Comparison of ENCODE assay signal across 23 cellular contexts in genomic region chr6:112193535-112194051, GRCh38.
A peak's percentile ranks its signal among the peaks of the same experiment; 100 is the strongest.
DNase-seq lines count a peak whose midpoint lies in the region; ATAC-seq and TF ChIP-seq lines count a peak whose summit lies in the region.
"Had no signal": no experiment of that assay in that cellular context is flagged by ENCODE, and none has a peak within 500 bp of the region (broad histone marks: within the 10 kb centered on the region; RNA-seq: fewer than 3 reads in every experiment).

No MANE protein-coding gene starts in this region.

- intact Hi-C loops in left ventricle myocardium inferior (cut with micrococcal nuclease), result no loop called here
- intact Hi-C loops in left cardiac atrium (cut with DNase I), result no loop called here
- intact Hi-C loops in sciatic nerve (cut with DNase I), result no loop called here

- no peak overlapping the region for H3K4me3 ChIP-seq in left ventricle myocardium inferior
- H3K4me3 ChIP-seq in gastroesophageal sphincter, result no peak overlapping the region
- H3K4me3 ChIP-seq: A549, GM23248, HAP-1 had no signal

- H3K9me3 ChIP-seq in left ventricle myocardium inferior (replicated peaks), result no peaks in the 10 kb centered on the region
- H3K9me3 ChIP-seq in gastroesophageal sphincter, result no peaks in the 10 kb centered on the region
- H3K9me3 ChIP-seq: A549, BE2C, HAP-1 had no signal

- TF ChIP-seq POLR2A in gastroesophageal sphincter (IDR thresholded peaks at IDR 0.05), result no peak

- no peak for DNase-seq in left ventricle myocardium inferior
- DNase-seq in left cardiac atrium, result no peak
- no peak for DNase-seq in sciatic nerve (ENCODE audit: low spot score)
- no peak for DNase-seq in T-helper 2 cell
- no peak for DNase-seq in 8988T
- DNase-seq: BE2C, COR-L47, DMS 273 treated with DMSO at 0.1 percent for 48 hours, DMS79 treated with DMSO at 0.1 percent for 48 hours, GM23248, KG1, NCI-H1092 treated with DMSO at 0.1 percent for 48 hours, NCI-H1436 treated with DMSO at 0.1 percent for 48 hours, NCI-H1930, NCI-H2227 treated with DMSO at 0.1 percent for 48 hours, NCI-H510A treated with DMSO at 0.1 percent for 48 hours, NCI-H748 treated with DMSO at 0.1 percent for 48 hours had no signal

- H3K27me3 ChIP-seq in left ventricle myocardium inferior (ENCODE audit: low read depth) (no peaks in the 10 kb centered on the region), gastroesophageal sphincter (no peaks in the 10 kb centered on the region)
- H3K27me3 ChIP-seq: BE2C had no signal

- H3K4me1 ChIP-seq in left ventricle myocardium inferior, result peaks cover 73% of the 10 kb centered on the region
- peaks cover 12 to 90% (median 24%) of the 10 kb centered on the region in 3 donors for H3K4me1 ChIP-seq in gastroesophageal sphincter
- H3K4me1 ChIP-seq: A549, HAP-1 had no signal

- TF ChIP-seq CTCF in left ventricle myocardium inferior (IDR thresholded peaks at IDR 0.05; ENCODE audit: borderline replicate concordance), result no peak
- no peak for TF ChIP-seq CTCF in gastroesophageal sphincter (IDR thresholded peaks at IDR 0.05)

- 25 to 92% methylated on average over 1 of the region's 1 CpG for WGBS in gastroesophageal sphincter (ENCODE audit: low coverage in 1 of 2), 2 donors

- H3K27ac ChIP-seq in left ventricle myocardium inferior (replicated peaks) (peak overlapping the region; percentile 59), gastroesophageal sphincter (peak overlapping the region in 3 of 4 donors; percentile 41 to 78 (median 75))
- H3K27ac ChIP-seq: A549, GM23248 had no signal

- no peak for TF ChIP-seq EP300 in gastroesophageal sphincter (IDR thresholded peaks at IDR 0.05)

- peaks cover 48% of the 10 kb centered on the region for H3K36me3 ChIP-seq in left ventricle myocardium inferior
- H3K36me3 ChIP-seq in gastroesophageal sphincter, result peaks cover 0 to 54% of the 10 kb centered on the region in 2 donors
- H3K36me3 ChIP-seq: BE2C, HAP-1 had no signal

- no peak for ATAC-seq in left cardiac atrium
- ATAC-seq in gastroesophageal sphincter, result no peak
- peak; percentile 78 for ATAC-seq in sciatic nerve
- ATAC-seq in HG02938 (IDR thresholded peaks at IDR 0.05; ENCODE audit: unreplicated experiment), result no peak
- no peak for ATAC-seq in GM21576 (IDR thresholded peaks at IDR 0.05; ENCODE audit: unreplicated experiment)
- ATAC-seq: A549, Panc1 had no signal
